ENCODE assay signal across 8 cellular contexts in genomic region chr12:48995061-48995879, GRCh38. TPM values are rescaled to one million over a fixed set of nuclear protein-coding genes. Genes with fewer than 3 reads are reported as not detected.
DNase-seq lines count a peak whose midpoint lies in the region; ATAC-seq and TF ChIP-seq lines count a peak whose summit lies in the region.

No MANE protein-coding gene starts in this region.

- peak; percentile 68 for DNase-seq in DMS153 treated with DMSO at 0.1 percent for 48 hours (lab: John Stamatoyannopoulos, UW; ENCODE audit: unreplicated experiment)
- DNase-seq in HPDE6-E6E7 (ENCODE audit: extremely low spot score) = peak; percentile 96
- peak; percentile 85 for DNase-seq in NCI-H748 (lab: John Stamatoyannopoulos, UW; ENCODE audit: unreplicated experiment)
- DNase-seq in activated T-helper 1 cell treated with anti-CD3 and anti-CD28 coated beads, Interleukin-12 subunit alpha, Interleukin-12 subunit beta, Interleukin-2, Interleukin-4 antibody, amounts not matched to agents 30 ng/mL and 10 ng/mL and 1 ng/mL, durations not matched to agents 14 hours and 24 hours and 36 hours (ENCODE audit: low spot score) = peak; percentile 39
- DNase-seq in foreskin fibroblast = peak; percentile 72 to 91
- DNase-seq in T-helper 2 cell treated with Interferon-gamma antibody and Interleukin-4, amounts not matched to agents 5 μg/mL and 100 μg/mL, for 36 hours (ENCODE audit: low spot score) = no peak

- H3K4me3 ChIP-seq in foreskin fibroblast (ENCODE audit: low read depth in 1 of 2, low read length in 2 of 2) = peak overlapping the region in 1 of 2 donors; percentile 27
- H3K4me3 ChIP-seq in neutrophil (ENCODE audit: low read depth in 1 of 2, low read length in 1 of 2) = no peak overlapping the region

- peaks cover 25% of the 10 kb centered on the region for H3K4me1 Mint-ChIP-seq in activated T-helper 1 cell treated with anti-CD3 and anti-CD28 coated beads, Interleukin-12 subunit alpha, Interleukin-12 subunit beta, Interleukin-2, Interleukin-4 antibody, amounts not matched to agents 30 ng/mL and 10 ng/mL and 1 ng/mL, durations not matched to agents 14 hours and 24 hours and 36 hours (ENCODE audit: low read depth)
- H3K4me1 Mint-ChIP-seq in T-helper 2 cell treated with Interferon-gamma antibody and Interleukin-4, amounts not matched to agents 5 μg/mL and 100 μg/mL, for 36 hours (ENCODE audit: low read depth) = peaks cover 24% of the 10 kb centered on the region

- TF ChIP-seq CTCF in foreskin fibroblast (IDR thresholded peaks at IDR 0.05; ENCODE audit: low read depth, low read length) = peak; percentile 79
- TF ChIP-seq CTCF in neutrophil (IDR thresholded peaks at IDR 0.05) = peak; percentile 73

- H3K9me3 Mint-ChIP-seq in activated T-helper 1 cell treated with anti-CD3 and anti-CD28 coated beads, Interleukin-12 subunit alpha, Interleukin-12 subunit beta, Interleukin-2, Interleukin-4 antibody, amounts not matched to agents 30 ng/mL and 10 ng/mL and 1 ng/mL, durations not matched to agents 14 hours and 24 hours and 36 hours = no peaks in the 10 kb centered on the region
- no peaks in the 10 kb centered on the region for H3K9me3 Mint-ChIP-seq in T-helper 2 cell treated with Interferon-gamma antibody and Interleukin-4, amounts not matched to agents 5 μg/mL and 100 μg/mL, for 36 hours

- peak overlapping the region; percentile 52 for H3K27ac Mint-ChIP-seq in activated T-helper 1 cell treated with anti-CD3 and anti-CD28 coated beads, Interleukin-12 subunit alpha, Interleukin-12 subunit beta, Interleukin-2, Interleukin-4 antibody, amounts not matched to agents 30 ng/mL and 10 ng/mL and 1 ng/mL, durations not matched to agents 14 hours and 24 hours and 36 hours
- no peak overlapping the region for H3K27ac Mint-ChIP-seq in T-helper 2 cell treated with Interferon-gamma antibody and Interleukin-4, amounts not matched to agents 5 μg/mL and 100 μg/mL, for 36 hours

- no peak for ATAC-seq in HG02884 (IDR thresholded peaks at IDR 0.05; ENCODE audit: unreplicated experiment)

- intact Hi-C loops in activated T-helper 1 cell treated with anti-CD3 and anti-CD28 coated beads, Interleukin-12 subunit alpha, Interleukin-12 subunit beta, Interleukin-2, Interleukin-4 antibody, amounts not matched to agents 30 ng/mL and 10 ng/mL and 1 ng/mL, durations not matched to agents 14 hours and 24 hours and 36 hours (cut with micrococcal nuclease) = loop anchor here (1.0 to 5.0 kb wide), 3 partner anchors 15 to 347 kb away; no protein-coding TSS in a partner anchor

- H3K27me3 ChIP-seq in neutrophil = peaks cover 97% of the 10 kb centered on the region

- no peak overlapping the region for H3K4me3 Mint-ChIP-seq in activated T-helper 1 cell treated with anti-CD3 and anti-CD28 coated beads, Interleukin-12 subunit alpha, Interleukin-12 subunit beta, Interleukin-2, Interleukin-4 antibody, amounts not matched to agents 30 ng/mL and 10 ng/mL and 1 ng/mL, durations not matched to agents 14 hours and 24 hours and 36 hours
- no peak overlapping the region for H3K4me3 Mint-ChIP-seq in T-helper 2 cell treated with Interferon-gamma antibody and Interleukin-4, amounts not matched to agents 5 μg/mL and 100 μg/mL, for 36 hours

- peaks cover 45% of the 10 kb centered on the region in 2 experiments for H3K4me1 ChIP-seq in neutrophil (ENCODE audit: control insufficient read depth in 1 of 2, insufficient read depth in 1 of 2, low read depth in 1 of 2, low read length in 1 of 2)

- no peak overlapping the region for H3K27ac ChIP-seq in neutrophil

- peaks cover 4% of the 10 kb centered on the region for H3K36me3 Mint-ChIP-seq in activated T-helper 1 cell treated with anti-CD3 and anti-CD28 coated beads, Interleukin-12 subunit alpha, Interleukin-12 subunit beta, Interleukin-2, Interleukin-4 antibody, amounts not matched to agents 30 ng/mL and 10 ng/mL and 1 ng/mL, durations not matched to agents 14 hours and 24 hours and 36 hours (ENCODE audit: low read depth)
- H3K36me3 Mint-ChIP-seq in T-helper 2 cell treated with Interferon-gamma antibody and Interleukin-4, amounts not matched to agents 5 μg/mL and 100 μg/mL, for 36 hours (ENCODE audit: low read depth) = peaks cover 5% of the 10 kb centered on the region

- H3K36me3 ChIP-seq in neutrophil = peaks cover 3% of the 10 kb centered on the region

- no peaks in the 10 kb centered on the region for H3K9me3 ChIP-seq in neutrophil

- H3K27me3 Mint-ChIP-seq in activated T-helper 1 cell treated with anti-CD3 and anti-CD28 coated beads, Interleukin-12 subunit alpha, Interleukin-12 subunit beta, Interleukin-2, Interleukin-4 antibody, amounts not matched to agents 30 ng/mL and 10 ng/mL and 1 ng/mL, durations not matched to agents 14 hours and 24 hours and 36 hours (ENCODE audit: insufficient read depth) = peaks cover 49% of the 10 kb centered on the region
- peaks cover 70% of the 10 kb centered on the region for H3K27me3 Mint-ChIP-seq in T-helper 2 cell treated with Interferon-gamma antibody and Interleukin-4, amounts not matched to agents 5 μg/mL and 100 μg/mL, for 36 hours (ENCODE audit: low read depth)

RNA-seq across cellular contexts. Expression of gene DDN, which starts 3.9 kb away (rescaled TPM):
- total RNA-seq in activated T-helper 1 cell treated with anti-CD3 and anti-CD28 coated beads, Interleukin-12 subunit alpha, Interleukin-12 subunit beta, Interleukin-2, Interleukin-4 antibody, amounts not matched to agents 30 ng/mL and 10 ng/mL and 1 ng/mL, durations not matched to agents 14 hours and 24 hours and 36 hours = 0.78 and 1.1 TPM in 2 replicates

RNA-seq across cellular contexts. Expression of gene WNT1, which starts 17.1 kb away (rescaled TPM):
- total RNA-seq in activated T-helper 1 cell treated with anti-CD3 and anti-CD28 coated beads, Interleukin-12 subunit alpha, Interleukin-12 subunit beta, Interleukin-2, Interleukin-4 antibody, amounts not matched to agents 30 ng/mL and 10 ng/mL and 1 ng/mL, durations not matched to agents 14 hours and 24 hours and 36 hours = 0.21 and 0.24 TPM in 2 replicates

RNA-seq across cellular contexts. Expression of gene PRKAG1, which starts 23.3 kb away (rescaled TPM):
- total RNA-seq in activated T-helper 1 cell treated with anti-CD3 and anti-CD28 coated beads, Interleukin-12 subunit alpha, Interleukin-12 subunit beta, Interleukin-2, Interleukin-4 antibody, amounts not matched to agents 30 ng/mL and 10 ng/mL and 1 ng/mL, durations not matched to agents 14 hours and 24 hours and 36 hours = 85.0 and 85.1 TPM in 2 replicates

RNA-seq across cellular contexts. Expression of gene WNT10B, which starts 23.7 kb away (rescaled TPM):
- 0.13 and 0.37 TPM in 2 replicates for total RNA-seq in activated T-helper 1 cell treated with anti-CD3 and anti-CD28 coated beads, Interleukin-12 subunit alpha, Interleukin-12 subunit beta, Interleukin-2, Interleukin-4 antibody, amounts not matched to agents 30 ng/mL and 10 ng/mL and 1 ng/mL, durations not matched to agents 14 hours and 24 hours and 36 hours

RNA-seq across cellular contexts. Expression of gene ARF3, which starts 38.0 kb away (rescaled TPM):
- 116 and 117 TPM in 2 replicates for total RNA-seq in activated T-helper 1 cell treated with anti-CD3 and anti-CD28 coated beads, Interleukin-12 subunit alpha, Interleukin-12 subunit beta, Interleukin-2, Interleukin-4 antibody, amounts not matched to agents 30 ng/mL and 10 ng/mL and 1 ng/mL, durations not matched to agents 14 hours and 24 hours and 36 hours
